ENCODE assay signal across 8 cellular contexts in the genomic region with DNA sequence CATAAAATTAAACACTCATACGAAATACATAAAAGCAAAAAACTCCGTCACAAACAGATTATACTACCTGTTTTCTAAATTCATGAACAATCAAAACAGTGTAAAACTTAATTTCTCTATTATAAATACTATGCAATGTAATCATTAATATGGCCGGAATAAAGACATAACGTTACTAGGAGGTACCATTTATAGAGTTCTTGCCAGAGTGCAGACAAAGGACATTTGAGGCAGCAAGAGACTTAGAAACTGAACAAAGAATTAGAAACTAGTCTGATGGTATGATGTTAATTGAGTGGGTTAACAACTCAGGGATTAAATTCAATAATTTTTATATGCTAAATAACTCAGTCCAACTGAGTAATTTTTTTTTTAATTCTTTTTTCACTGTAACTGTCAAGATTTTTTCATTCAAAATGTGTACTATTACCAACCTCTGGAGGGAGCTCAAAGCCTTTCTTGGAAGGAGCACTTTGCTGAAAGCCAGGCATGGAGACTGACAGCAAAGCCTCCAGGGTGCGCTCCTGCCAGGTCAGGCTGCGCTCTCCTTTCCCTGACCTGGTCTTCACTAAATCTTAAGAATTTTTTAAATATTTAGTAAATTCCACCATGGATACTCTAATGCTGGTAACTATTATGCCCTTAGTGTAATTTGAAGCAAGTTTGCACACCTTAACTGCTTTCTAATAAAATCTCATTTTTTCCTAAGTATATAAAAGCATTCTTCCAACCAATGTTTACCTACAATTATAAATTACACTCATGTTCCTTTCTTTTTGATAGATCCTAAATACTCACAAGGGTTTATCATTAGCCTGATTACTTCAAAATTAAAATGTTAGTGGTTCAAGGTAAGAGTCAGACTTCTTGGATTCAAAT. TPM values are rescaled to one million over a fixed set of nuclear protein-coding genes. Genes with fewer than 3 reads are reported as not detected.
DNase-seq lines count a peak whose midpoint lies in the region; ATAC-seq, FAIRE-seq and TF ChIP-seq lines count a peak whose summit lies in the region.

No MANE protein-coding gene starts in this region.

- H3K27me3 ChIP-seq in SU-DHL-6 (ENCODE audit: low read length): no peaks in the 10 kb centered on the region
- no peaks in the 10 kb centered on the region for H3K27me3 ChIP-seq in K562 (ENCODE audit: control insufficient read depth in 2 of 2, insufficient read depth in 2 of 2, low read length in 2 of 2)
- H3K27me3 ChIP-seq in smooth muscle cell (ENCODE audit: low read depth): no peaks in the 10 kb centered on the region

- no peak overlapping the region for H2AFZ ChIP-seq in SU-DHL-6 (ENCODE audit: low read depth, low read length, severe bottlenecking)
- H2AFZ ChIP-seq in K562 (ENCODE audit: low read depth, low read length): no peak overlapping the region
- H2AFZ ChIP-seq in smooth muscle cell (ENCODE audit: low read depth): no peak overlapping the region

- H3K36me3 ChIP-seq in SU-DHL-6 (ENCODE audit: low read length) (no peaks in the 10 kb centered on the region), K562 (ENCODE audit: control insufficient read depth, insufficient read depth, low read length) (no peaks in the 10 kb centered on the region), smooth muscle cell (ENCODE audit: low read depth) (no peaks in the 10 kb centered on the region)

- H3K27ac Mint-ChIP-seq in HFFc6: no peak overlapping the region

- TF ChIP-seq EP300 in K562 (IDR thresholded peaks at IDR 0.05; ENCODE audit: low read length): no peak

- H3K27ac ChIP-seq in SU-DHL-6 (ENCODE audit: low read depth, low read length) (no peak overlapping the region), K562 (ENCODE audit: extremely low read depth, low read depth, low read length) (no peak overlapping the region), smooth muscle cell (ENCODE audit: low read depth) (no peak overlapping the region)

- CTCF ChIA-PET in K562 (lab: Yijun Ruan, JAX; ENCODE audit: low intra/inter-chr PET ratio): interaction anchor here (0.6 to 3.4 kb wide), 9 partner anchors 10 to 680 kb away, joined by 3 to 64 read pairs (median 4); partner anchors contain the start of gene SDC1

- H3K4me2 ChIP-seq in SU-DHL-6 (ENCODE audit: low read depth, low read length, poor library complexity, severe bottlenecking): no peak overlapping the region
- H3K4me2 ChIP-seq in K562 (ENCODE audit: insufficient read depth, low read length): no peak overlapping the region
- no peak overlapping the region for H3K4me2 ChIP-seq in smooth muscle cell

- peak; percentile 97 to 98 for TF ChIP-seq RAD21 in K562 (CRISPR knock-in tag; conservative IDR thresholded peaks at IDR 0.05 in 1 of 2, IDR thresholded peaks at IDR 0.05 in 1 of 2)

- no peak for TF ChIP-seq POLR2A in K562 (conservative IDR thresholded peaks at IDR 0.05)

- peak; percentile 94 for TF ChIP-seq CTCF in HFFc6 (IDR thresholded peaks at IDR 0.05)
- TF ChIP-seq CTCF in SU-DHL-6 (IDR thresholded peaks at IDR 0.05; ENCODE audit: insufficient read depth, low read length, poor library complexity, severe bottlenecking): peak; percentile 65
- peak; percentile 92 to 100 (median 99) for TF ChIP-seq CTCF in K562 (IDR thresholded peaks at IDR 0.05 in 2 of 3, conservative IDR thresholded peaks at IDR 0.05 in 1 of 3; ENCODE audit: insufficient read depth in 2 of 3, low read depth in 1 of 3, low read length in 3 of 3)
- TF ChIP-seq CTCF in smooth muscle cell (IDR thresholded peaks at IDR 0.05; ENCODE audit: borderline replicate concordance, insufficient read depth, poor library complexity, severe bottlenecking): peak; percentile 82

- H3K4me1 Mint-ChIP-seq in HFFc6 (ENCODE audit: low read depth): no peaks in the 10 kb centered on the region

- ATAC-seq in K562: peak; percentile 100

- no peaks in the 10 kb centered on the region for H3K9me3 ChIP-seq in SU-DHL-6 (ENCODE audit: insufficient read depth, low read length)
- H3K9me3 ChIP-seq in K562 (replicated peaks; ENCODE audit: control insufficient read depth, insufficient read depth, low read depth, low read length): no peaks in the 10 kb centered on the region
- H3K9me3 ChIP-seq in smooth muscle cell (replicated peaks; ENCODE audit: low read depth): no peaks in the 10 kb centered on the region

- no peak overlapping the region for H3K4me3 ChIP-seq in SU-DHL-6 (ENCODE audit: insufficient read depth, low read length, poor library complexity, severe bottlenecking)
- H3K4me3 ChIP-seq in K562: no peak overlapping the region
- no peak overlapping the region for H3K4me3 ChIP-seq in smooth muscle cell

- WGBS in K562 (ENCODE audit: insufficient coverage, low coverage, missing lambda C conversion rate): 37% methylated on average over 6 of the region's 6 CpGs
- 66% methylated on average over 6 of the region's 6 CpGs for WGBS in smooth muscle cell (ENCODE audit: low lambda C conversion rate)

- H3K79me2 ChIP-seq in SU-DHL-6 (ENCODE audit: insufficient read depth, low read length) (no peaks in the 10 kb centered on the region), K562 (ENCODE audit: control insufficient read depth, insufficient read depth, low read length) (no peaks in the 10 kb centered on the region), smooth muscle cell (ENCODE audit: low read depth) (no peaks in the 10 kb centered on the region)

- no peak overlapping the region for H3K4me3 Mint-ChIP-seq in HFFc6

- H3K9ac ChIP-seq in SU-DHL-6 (ENCODE audit: low read length) (no peak overlapping the region), K562 (ENCODE audit: insufficient read depth in 1 of 2, low read depth in 2 of 2, low read length in 2 of 2) (no peak overlapping the region), smooth muscle cell (ENCODE audit: low read depth) (no peak overlapping the region)

- H3K36me3 Mint-ChIP-seq in HFFc6 (ENCODE audit: low read depth): no peaks in the 10 kb centered on the region; the same call in 1 of the 2 replicates

- no peaks in the 10 kb centered on the region for H3K27me3 Mint-ChIP-seq in HFFc6 (ENCODE audit: insufficient read depth)

- no peaks in the 10 kb centered on the region for H3K9me3 Mint-ChIP-seq in HFFc6

- BruUV-seq in K562 (replicated peaks; lab: Mats Ljungman, UMichigan): no TSS peak

- intact Hi-C loops in K562 (cut with micrococcal nuclease): loop anchor here (1.0 to 5.0 kb wide), 5 partner anchors 62 to 335 kb away; partner anchors contain the start of gene SDC1

- FAIRE-seq in K562 (lab: Jason Lieb, UNC): peak; percentile 95

- H4K20me1 ChIP-seq in SU-DHL-6 (ENCODE audit: low read depth, low read length) (no peaks in the 10 kb centered on the region), K562 (replicated peaks; ENCODE audit: control insufficient read depth, insufficient read depth, low read length) (no peaks in the 10 kb centered on the region), smooth muscle cell (ENCODE audit: low read depth) (no peaks in the 10 kb centered on the region)

- in situ Hi-C loops in K562 (cut with MboI): no loop called here

- DNase-seq in SIG-M5 treated with dmso at 0.1 percent for 504 hours (lab: John Stamatoyannopoulos, UW; ENCODE audit: unreplicated experiment): peak; percentile 76
- DNase-seq in SIG-M5 (lab: John Stamatoyannopoulos, UW): no peak
- peak; percentile 71 for DNase-seq in HFFc6
- DNase-seq in MV-4-11 (lab: John Stamatoyannopoulos, UW): peak; percentile 59
- peak; percentile 57 to 84 (median 65) for DNase-seq in K562 (ENCODE audit: extremely low read depth in 1 of 4, low spot score in 3 of 4)
- DNase-seq in hypothalamus (lab: John Stamatoyannopoulos, UW): peak in 28 of 51 donors; percentile 1 to 51 (median 19)
- no peak for DNase-seq in smooth muscle cell (lab: John Stamatoyannopoulos, UW; ENCODE audit: unreplicated experiment)

- no peaks in the 10 kb centered on the region for H3K4me1 ChIP-seq in K562 (replicated peaks in 1 of 2; ENCODE audit: control insufficient read depth in 2 of 2, insufficient read depth in 2 of 2, low read length in 2 of 2)
- H3K4me1 ChIP-seq in smooth muscle cell (ENCODE audit: low read depth): no peaks in the 10 kb centered on the region

- H3K9me2 ChIP-seq in SU-DHL-6 (replicated peaks; ENCODE audit: insufficient read depth, low read length): no peaks in the 10 kb centered on the region

- POLR2A ChIA-PET in K562 (lab: Yijun Ruan, JAX): interaction anchor here (0.6 to 1.3 kb wide), 3 partner anchors 10 to 55 kb away, joined by 3 read pairs; no protein-coding TSS in a partner anchor

- no peaks in the 10 kb centered on the region for H3K9me1 ChIP-seq in K562 (ENCODE audit: control insufficient read depth, insufficient read depth, low read length)

- H3F3A ChIP-seq in SU-DHL-6 (ENCODE audit: insufficient read depth) (no peaks in the 10 kb centered on the region), smooth muscle cell (ENCODE audit: low read depth) (no peaks in the 10 kb centered on the region)

RNA-seq across cellular contexts. Expression of gene WDR35, which starts 34.1 kb away (rescaled TPM):
- 1 to 10 TPM; 4.5 to 5.4 (median 5.2) TPM for total RNA-seq in HFFc6 (2021; fragmentation: NEBNext Ultra II Directional; extraction: Animal tissue kit (Norgen Biotek cat#: 25700))
- total RNA-seq in K562 (2011; cell fraction: chromatin; rRNA removed; ENCODE audit: low replicate concordance): 6.3 and 26.2 TPM in 2 replicates
- 2.8 and 4.2 TPM in 2 replicates for total RNA-seq in K562 (2011; cell fraction: nucleolus; rRNA removed)
- total RNA-seq in K562 (2011; cell fraction: nucleoplasm; rRNA removed): 7.7 and 10.5 TPM in 2 replicates
- total RNA-seq in K562 (2014; rRNA removed): 5.5 and 6.4 TPM in 2 replicates
- 12.3 and 13.1 TPM in 2 replicates for total RNA-seq in K562 (2014; rRNA removed; fragmentation: Illumina TruSeq; extraction: Trizol)
- total RNA-seq in K562 (2015; rRNA removed; fragmentation: Illumina TruSeq; extraction: Trizol): 8.6 and 10.5 TPM in 2 replicates
- total RNA-seq in K562 (2021): 9.2 and 9.6 TPM in 2 replicates
- polyA plus RNA-seq in K562 (2011; rRNA removed): 7.0 and 9.5 TPM in 2 replicates
- polyA plus RNA-seq in K562 (2011; cell fraction: cytosol; rRNA removed): 1.6 and 3.3 TPM in 2 replicates
- polyA plus RNA-seq in K562 (2011; cell fraction: nucleus; rRNA removed): 9.1 and 10.2 TPM in 2 replicates
- polyA plus RNA-seq in K562 (2012): 3.3 and 4.2 TPM in 2 replicates
- polyA plus RNA-seq in K562 (2014; fragmentation: Illumina TruSeq; extraction: Trizol): 6.8 and 8.0 TPM in 2 replicates
- polyA plus RNA-seq in K562 (2014; fragmentation: Nextera tagmentation; extraction: Ambion mirVana): 1 to 10 TPM; 3.3 to 6.7 TPM
- 6.2 and 7.3 TPM in 2 replicates for polyA plus RNA-seq in K562 (2014; rRNA removed)
- 22.3 and 25.7 TPM in 2 replicates for polyA minus RNA-seq in K562 (2011; rRNA and poly(A)+ RNA removed)
- polyA minus RNA-seq in K562 (2011; cell fraction: cytosol; rRNA and poly(A)+ RNA removed): 4.6 and 9.5 TPM in 2 replicates
- 7.5 and 10.8 TPM in 2 replicates for polyA minus RNA-seq in K562 (2011; cell fraction: nucleus; rRNA and poly(A)+ RNA removed)
- 4.7 and 5.7 TPM in 2 replicates for total RNA-seq in smooth muscle cell
- polyA plus RNA-seq in smooth muscle cell: 0.70 and 1.6 TPM in 2 replicates

RNA-seq across cellular contexts. Expression of gene TTC32, which starts 54.0 kb away (rescaled TPM):
- 1 to 10 TPM; 3.9 to 5.9 (median 4.8) TPM for total RNA-seq in HFFc6 (2021; fragmentation: NEBNext Ultra II Directional; extraction: Animal tissue kit (Norgen Biotek cat#: 25700))
- total RNA-seq in K562 (2011; cell fraction: chromatin; rRNA removed; ENCODE audit: low replicate concordance): 43.8 and 77.6 TPM in 2 replicates
- total RNA-seq in K562 (2011; cell fraction: nucleolus; rRNA removed): 47.5 and 49.7 TPM in 2 replicates
- total RNA-seq in K562 (2011; cell fraction: nucleoplasm; rRNA removed): 59.5 and 69.1 TPM in 2 replicates
- 23.7 and 27.6 TPM in 2 replicates for total RNA-seq in K562 (2014; rRNA removed)
- 52.6 and 59.0 TPM in 2 replicates for total RNA-seq in K562 (2014; rRNA removed; fragmentation: Illumina TruSeq; extraction: Trizol)
- 38.2 and 42.3 TPM in 2 replicates for total RNA-seq in K562 (2015; rRNA removed; fragmentation: Illumina TruSeq; extraction: Trizol)
- total RNA-seq in K562 (2021): 36.5 and 40.8 TPM in 2 replicates
- polyA plus RNA-seq in K562 (2011; rRNA removed): 64.3 and 69.3 TPM in 2 replicates
- 32.1 and 37.1 TPM in 2 replicates for polyA plus RNA-seq in K562 (2011; cell fraction: cytosol; rRNA removed)
- 90.6 and 119 TPM in 2 replicates for polyA plus RNA-seq in K562 (2011; cell fraction: nucleus; rRNA removed)
- polyA plus RNA-seq in K562 (2012): 38.8 and 49.6 TPM in 2 replicates
- polyA plus RNA-seq in K562 (2014; fragmentation: Illumina TruSeq; extraction: Trizol): 39.6 and 40.5 TPM in 2 replicates
- polyA plus RNA-seq in K562 (2014; fragmentation: Nextera tagmentation; extraction: Ambion mirVana): 10 to 100 TPM; 55.0 to 66.5 TPM
- 55.0 and 71.4 TPM in 2 replicates for polyA plus RNA-seq in K562 (2014; rRNA removed)
- 26.9 and 30.0 TPM in 2 replicates for polyA minus RNA-seq in K562 (2011; rRNA and poly(A)+ RNA removed)
- 13.1 and 15.0 TPM in 2 replicates for polyA minus RNA-seq in K562 (2011; cell fraction: cytosol; rRNA and poly(A)+ RNA removed)
- 90.5 and 115 TPM in 2 replicates for polyA minus RNA-seq in K562 (2011; cell fraction: nucleus; rRNA and poly(A)+ RNA removed)
- total RNA-seq in smooth muscle cell: 6.2 and 12.5 TPM in 2 replicates
- 5.1 and 5.2 TPM in 2 replicates for polyA plus RNA-seq in smooth muscle cell

RNA-seq across cellular contexts. Expression of gene MATN3, which starts 56.7 kb away (rescaled TPM):
- 1 to 10 TPM in 5 of 6 experiments, under 1 TPM in 1; 0.69 to 1.5 (median 1.2) TPM for total RNA-seq in HFFc6 (2021; fragmentation: NEBNext Ultra II Directional; extraction: Animal tissue kit (Norgen Biotek cat#: 25700))
- total RNA-seq in K562 (2011; cell fraction: chromatin; rRNA removed; ENCODE audit: low replicate concordance): not detected in 2 replicates
- not detected in 2 replicates for total RNA-seq in K562 (2011; cell fraction: nucleolus; rRNA removed)
- not detected in 2 replicates for total RNA-seq in K562 (2011; cell fraction: nucleoplasm; rRNA removed)
- not detected in 2 replicates for total RNA-seq in K562 (2014; rRNA removed)
- total RNA-seq in K562 (2014; rRNA removed; fragmentation: Illumina TruSeq; extraction: Trizol): not detected in 2 replicates
- not detected in 2 replicates for total RNA-seq in K562 (2015; rRNA removed; fragmentation: Illumina TruSeq; extraction: Trizol)
- not detected in 2 replicates for total RNA-seq in K562 (2021)
- polyA plus RNA-seq in K562 (2011; rRNA removed): not detected in 2 replicates
- 0.04 TPM in 1 of 2 replicates, not detected in the other for polyA plus RNA-seq in K562 (2011; cell fraction: cytosol; rRNA removed)
- polyA plus RNA-seq in K562 (2011; cell fraction: nucleus; rRNA removed): not detected in 2 replicates
- polyA plus RNA-seq in K562 (2012): not detected in 2 replicates
- not detected in 2 replicates for polyA plus RNA-seq in K562 (2014; fragmentation: Illumina TruSeq; extraction: Trizol)
- polyA plus RNA-seq in K562 (2014; fragmentation: Nextera tagmentation; extraction: Ambion mirVana): not detected
- 0.30 TPM in 1 of 2 replicates, not detected in the other for polyA plus RNA-seq in K562 (2014; rRNA removed)
- not detected in 2 replicates for polyA minus RNA-seq in K562 (2011; rRNA and poly(A)+ RNA removed)
- polyA minus RNA-seq in K562 (2011; cell fraction: cytosol; rRNA and poly(A)+ RNA removed): not detected in 2 replicates
- polyA minus RNA-seq in K562 (2011; cell fraction: nucleus; rRNA and poly(A)+ RNA removed): not detected in 2 replicates
- 5.1 and 5.6 TPM in 2 replicates for total RNA-seq in smooth muscle cell
- polyA plus RNA-seq in smooth muscle cell: 7.4 and 12.9 TPM in 2 replicates

Comparison
In these comparisons a context has a peak if more than half of its experiments do, and no peak if none do; other contexts are left out.
1. DNase-seq: peak in SIG-M5 treated with dmso at 0.1 percent for 504 hours (single experiment), HFFc6 (single experiment), MV-4-11 (single experiment), K562 (4 of 4) and hypothalamus (28 of 51); none in SIG-M5 (single experiment) and smooth muscle cell (single experiment).
2. Peak in every context shown above with its lines, with median percentiles within 50 percentile points of each other: CTCF ChIP-seq.